16 cellular contexts compared by ENCODE assay signal in genomic region chr7:43594020-43594419, GRCh38. TPM values are rescaled to one million over a fixed set of nuclear protein-coding genes. Genes with fewer than 3 reads are reported as not detected.
DNase-seq lines count a peak whose midpoint lies in the region; ATAC-seq and TF ChIP-seq lines count a peak whose summit lies in the region.
"Had no signal": no experiment of that assay in that cellular context is flagged by ENCODE, and none has a peak within 500 bp of the region (broad histone marks: within the 10 kb centered on the region; RNA-seq: fewer than 3 reads in every experiment).

No MANE protein-coding gene starts in this region.

- H3K9me3 Mint-ChIP-seq in activated naive CD4-positive, alpha-beta T cell treated with anti-CD3 and anti-CD28 coated beads, Interleukin-2, amount 10 ng/mL, durations not matched to agents 7 days and 5 days = no peaks in the 10 kb centered on the region
- no peaks in the 10 kb centered on the region for H3K9me3 Mint-ChIP-seq in activated naive CD8-positive, alpha-beta T cell (ENCODE audit: low read depth)

- H3K9me3 ChIP-seq in osteoblast (ENCODE audit: low read depth, low read length) = no peaks in the 10 kb centered on the region
- H3K9me3 ChIP-seq: stomach, uterus had no signal

- H3K79me2 ChIP-seq in KMS-11 (ENCODE audit: insufficient read depth, low read depth) (peaks cover 98% of the 10 kb centered on the region), osteoblast (ENCODE audit: insufficient read depth, low read length) (peaks cover 98% of the 10 kb centered on the region)

- H3K4me1 ChIP-seq in KMS-11 (ENCODE audit: low read depth, poor library complexity, severe bottlenecking) = peaks cover 98% of the 10 kb centered on the region
- peaks cover 30% of the 10 kb centered on the region for H3K4me1 ChIP-seq in osteoblast (ENCODE audit: insufficient read depth, low read length)
- H3K4me1 ChIP-seq: uterus had no signal

- no peaks in the 10 kb centered on the region for H3K27me3 Mint-ChIP-seq in activated naive CD4-positive, alpha-beta T cell treated with anti-CD3 and anti-CD28 coated beads, Interleukin-2, amount 10 ng/mL, durations not matched to agents 7 days and 5 days
- no peaks in the 10 kb centered on the region for H3K27me3 Mint-ChIP-seq in activated naive CD8-positive, alpha-beta T cell

- peaks cover 42% of the 10 kb centered on the region for H3K36me3 Mint-ChIP-seq in activated naive CD4-positive, alpha-beta T cell treated with anti-CD3 and anti-CD28 coated beads, Interleukin-2, amount 10 ng/mL, durations not matched to agents 7 days and 5 days
- H3K36me3 Mint-ChIP-seq in activated naive CD8-positive, alpha-beta T cell = peaks cover 7% of the 10 kb centered on the region

- no peak for ATAC-seq in GM18907 (IDR thresholded peaks at IDR 0.05; ENCODE audit: unreplicated experiment)

- H3K4me3 Mint-ChIP-seq in activated naive CD4-positive, alpha-beta T cell treated with anti-CD3 and anti-CD28 coated beads, Interleukin-2, amount 10 ng/mL, durations not matched to agents 7 days and 5 days = no peak overlapping the region
- peak overlapping the region; percentile 71 for H3K4me3 Mint-ChIP-seq in activated naive CD8-positive, alpha-beta T cell

- H3K4me3 ChIP-seq in KMS-11 (IDR thresholded peaks at IDR 0.05; ENCODE audit: insufficient read depth, low read depth, low read length) (no peak overlapping the region), osteoblast (ENCODE audit: insufficient read depth, low read length) (no peak overlapping the region)
- H3K4me3 ChIP-seq: skin epidermis, stomach, uterus had no signal

- TF ChIP-seq CTCF in KMS-11 (conservative IDR thresholded peaks at IDR 0.05; ENCODE audit: low read depth, low read length) = no peak
- no peak for TF ChIP-seq CTCF in osteoblast (IDR thresholded peaks at IDR 0.05; ENCODE audit: extremely low read depth, low read depth, low read length)

- CTCF ChIA-PET in activated naive CD4-positive, alpha-beta T cell treated with anti-CD3 and anti-CD28 coated beads, Interleukin-2, amount 10 ng/mL, durations not matched to agents 7 days and 5 days (lab: Charles Lee) = interaction anchor here (0.9 to 2.0 kb wide), 2 partner anchors 14 to 107 kb away, joined by 3 to 11 read pairs; no protein-coding TSS in a partner anchor

- no peaks in the 10 kb centered on the region for H3K27me3 ChIP-seq in KMS-11 (ENCODE audit: insufficient read depth, low read depth)
- no peaks in the 10 kb centered on the region for H3K27me3 ChIP-seq in osteoblast (ENCODE audit: insufficient read depth, low read length)
- H3K27me3 ChIP-seq: stomach, uterus had no signal

- H3K9ac ChIP-seq in KMS-11 = no peak overlapping the region

- no peak overlapping the region for H2AFZ ChIP-seq in KMS-11 (ENCODE audit: low read depth)
- H2AFZ ChIP-seq in osteoblast (ENCODE audit: low read length) = no peak overlapping the region

- H3K4me1 Mint-ChIP-seq in activated naive CD4-positive, alpha-beta T cell treated with anti-CD3 and anti-CD28 coated beads, Interleukin-2, amount 10 ng/mL, durations not matched to agents 7 days and 5 days = peaks cover 70% of the 10 kb centered on the region
- H3K4me1 Mint-ChIP-seq in activated naive CD8-positive, alpha-beta T cell (ENCODE audit: low read depth) = peaks cover 85% of the 10 kb centered on the region

- H3K4me2 ChIP-seq in KMS-11 = peak overlapping the region; percentile 15; the same call in 1 of the 2 replicates
- no peak overlapping the region for H3K4me2 ChIP-seq in osteoblast (ENCODE audit: insufficient read depth, low read length)

- H3K27ac ChIP-seq in KMS-11 (no peak overlapping the region), osteoblast (ENCODE audit: low read depth, low read length) (peak overlapping the region; percentile 29), substantia nigra (ENCODE audit: low read depth, low read length, poor library complexity, severe bottlenecking) (no peak overlapping the region)
- H3K27ac ChIP-seq: skin epidermis, uterus had no signal

- DNase-seq in activated naive CD4-positive, alpha-beta T cell treated with anti-CD3 and anti-CD28 coated beads, Interleukin-2, amount 10 ng/mL, durations not matched to agents 7 days and 5 days = no peak
- no peak for DNase-seq in activated naive CD4-positive, alpha-beta T cell (lab: John Stamatoyannopoulos, UW)
- no peak for DNase-seq in osteoblast (ENCODE audit: insufficient read length, low spot score, missing footprints)
- no peak for DNase-seq in substantia nigra (lab: John Stamatoyannopoulos, UW)
- no peak for DNase-seq in HPDE6-E6E7 (ENCODE audit: extremely low spot score)
- DNase-seq: DMS53, islet precursor cell, NCI-H774, nucleus accumbens, stomach, T1000, uterus had no signal

- peaks cover 3% of the 10 kb centered on the region; the same call in 1 of the 2 replicates for H3K36me3 ChIP-seq in KMS-11 (ENCODE audit: insufficient read depth)
- H3K36me3 ChIP-seq in osteoblast (ENCODE audit: insufficient read depth, low read length) = peaks cover 32% of the 10 kb centered on the region
- H3K36me3 ChIP-seq: uterus had no signal

- H3K27ac Mint-ChIP-seq in activated naive CD4-positive, alpha-beta T cell treated with anti-CD3 and anti-CD28 coated beads, Interleukin-2, amount 10 ng/mL, durations not matched to agents 7 days and 5 days = peak overlapping the region; percentile 71
- peak overlapping the region; percentile 95 for H3K27ac Mint-ChIP-seq in activated naive CD8-positive, alpha-beta T cell

- H4K20me1 ChIP-seq in KMS-11 (ENCODE audit: insufficient read depth) = peaks cover 56% of the 10 kb centered on the region
- H4K20me1 ChIP-seq in osteoblast (ENCODE audit: insufficient read depth, low read length) = peaks cover 67% of the 10 kb centered on the region

RNA-seq across cellular contexts. Expression of gene STK17A, which starts 11.1 kb away (rescaled TPM):
- total RNA-seq in osteoblast = 95.2 and 109 TPM in 2 replicates
